Comparison of ENCODE assay signal across 28 cellular contexts in the genomic region with DNA sequence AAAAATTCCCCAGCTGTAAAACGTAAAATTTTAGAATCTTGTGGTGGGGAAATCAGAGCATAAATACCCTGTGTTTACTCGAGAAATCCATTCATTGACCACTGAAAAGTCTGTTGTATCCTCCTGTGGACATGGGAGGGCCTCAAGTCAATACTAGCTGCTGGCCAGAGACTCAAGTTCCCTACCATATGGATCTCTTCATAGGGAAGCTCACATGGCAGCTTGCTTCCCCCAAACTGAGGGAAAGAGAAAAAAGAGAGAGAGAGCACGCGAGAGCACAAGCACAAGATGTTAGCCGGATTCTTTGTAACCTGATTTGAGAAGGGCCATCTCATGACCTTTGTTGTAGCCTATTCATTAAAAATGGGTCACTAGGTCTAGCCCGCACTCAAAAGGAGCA.
"Had no signal": no experiment of that assay in that cellular context is flagged by ENCODE, and none has a peak within 500 bp of the region (broad histone marks: within the 10 kb centered on the region; RNA-seq: fewer than 3 reads in every experiment).

No MANE protein-coding gene starts in this region.

- H3K4me3 ChIP-seq: esophagus muscularis mucosa, lung, mucosa of descending colon, ovary, psoas muscle, skin epidermis, spleen, testis, tibial artery had no signal

- ATAC-seq: foreskin keratinocyte; left lobe of liver; mucosa of descending colon; natural killer cell treated with Interleukin-12 subunit alpha and Interleukin-12 subunit beta and Interleukin-15 and Interleukin-18, amount 100 ng/mL, for 72 hours; psoas muscle; right cardiac atrium; stimulated activated memory B cell treated with anti-CD40 and anti-IgM and Interleukin-4, amounts not matched to agents 10 μg/mL and 1 μg/mL and 100 μg/mL, for 72 hours; stimulated activated naive CD8-positive, alpha-beta T cell treated with anti-CD3 and anti-CD28 coated beads, Interleukin-15, Interleukin-2, amounts not matched to agents 100 U/mL and 50 U/mL, for 24 hours had no signal

- H3K27ac Mint-ChIP-seq: dendritic cell treated with granulocyte-macrophage colony-stimulating factor and Interleukin-4, amounts not matched to agents 40 ng/mL and 50 ng/mL, for 4 days; endodermal cell; memory B cell; mesothelial cell of epicardium; naive B cell; natural killer cell treated with Interleukin-12 subunit alpha and Interleukin-12 subunit beta and Interleukin-15 and Interleukin-18, amount 100 ng/mL, for 72 hours; stimulated activated memory B cell treated with anti-CD40 and anti-IgM and Interleukin-4, amounts not matched to agents 10 μg/mL and 1 μg/mL and 100 μg/mL, for 72 hours; type B pancreatic cell had no signal

- H3K4me1 Mint-ChIP-seq: memory B cell; mesothelial cell of epicardium; naive B cell; stimulated activated memory B cell treated with anti-CD40 and anti-IgM and Interleukin-4, amounts not matched to agents 10 μg/mL and 1 μg/mL and 100 μg/mL, for 72 hours had no signal

- H3K36me3 ChIP-seq: esophagus muscularis mucosa, ovary, spleen, tibial artery had no signal

- H3K27me3 Mint-ChIP-seq: dendritic cell treated with granulocyte-macrophage colony-stimulating factor and Interleukin-4, amounts not matched to agents 40 ng/mL and 50 ng/mL, for 4 days; memory B cell; naive B cell; natural killer cell treated with Interleukin-12 subunit alpha and Interleukin-12 subunit beta and Interleukin-15 and Interleukin-18, amount 100 ng/mL, for 72 hours; stimulated activated memory B cell treated with anti-CD40 and anti-IgM and Interleukin-4, amounts not matched to agents 10 μg/mL and 1 μg/mL and 100 μg/mL, for 72 hours; type B pancreatic cell had no signal

- DNase-seq: effector CD8-positive, alpha-beta T cell; endodermal cell; foreskin keratinocyte; hypothalamus; mucosa of descending colon; naive B cell; occipital lobe; ovary; posterior cingulate gyrus; psoas muscle; right cardiac atrium; spleen; stimulated activated CD4-positive, alpha-beta T cell treated with anti-CD3 and anti-CD28 coated beads, Interleukin-4, amount 100 ng/mL, for 4 hours; stimulated activated naive CD8-positive, alpha-beta T cell treated with anti-CD3 and anti-CD28 coated beads, Interleukin-15, Interleukin-2, amounts not matched to agents 100 U/mL and 50 U/mL, for 24 hours; substantia nigra; testis; tibial artery had no signal

- H3K27ac ChIP-seq: epithelial cell of prostate, esophagus muscularis mucosa, foreskin keratinocyte, ovary, psoas muscle, skin epidermis, spleen, testis, tibial artery had no signal

- H3K36me3 Mint-ChIP-seq: memory B cell; mesothelial cell of epicardium; naive B cell; natural killer cell treated with Interleukin-12 subunit alpha and Interleukin-12 subunit beta and Interleukin-15 and Interleukin-18, amount 100 ng/mL, for 72 hours; stimulated activated memory B cell treated with anti-CD40 and anti-IgM and Interleukin-4, amounts not matched to agents 10 μg/mL and 1 μg/mL and 100 μg/mL, for 72 hours; type B pancreatic cell had no signal

- H3K4me3 Mint-ChIP-seq: dendritic cell treated with granulocyte-macrophage colony-stimulating factor and Interleukin-4, amounts not matched to agents 40 ng/mL and 50 ng/mL, for 4 days; endodermal cell; memory B cell; mesothelial cell of epicardium; naive B cell; natural killer cell treated with Interleukin-12 subunit alpha and Interleukin-12 subunit beta and Interleukin-15 and Interleukin-18, amount 100 ng/mL, for 72 hours; stimulated activated memory B cell treated with anti-CD40 and anti-IgM and Interleukin-4, amounts not matched to agents 10 μg/mL and 1 μg/mL and 100 μg/mL, for 72 hours; type B pancreatic cell had no signal

- H3K4me1 ChIP-seq: esophagus muscularis mucosa, foreskin keratinocyte, psoas muscle, spleen, testis, tibial artery had no signal

- H3K9me3 Mint-ChIP-seq: endodermal cell; stimulated activated memory B cell treated with anti-CD40 and anti-IgM and Interleukin-4, amounts not matched to agents 10 μg/mL and 1 μg/mL and 100 μg/mL, for 72 hours; type B pancreatic cell had no signal

- H3K27me3 ChIP-seq: esophagus muscularis mucosa, foreskin keratinocyte, ovary, spleen, testis, tibial artery had no signal

- H3K9me3 ChIP-seq: esophagus muscularis mucosa, ovary, psoas muscle, spleen, testis, tibial artery had no signal
